ENCODE assay signal across 15 cellular contexts in the genomic region with DNA sequence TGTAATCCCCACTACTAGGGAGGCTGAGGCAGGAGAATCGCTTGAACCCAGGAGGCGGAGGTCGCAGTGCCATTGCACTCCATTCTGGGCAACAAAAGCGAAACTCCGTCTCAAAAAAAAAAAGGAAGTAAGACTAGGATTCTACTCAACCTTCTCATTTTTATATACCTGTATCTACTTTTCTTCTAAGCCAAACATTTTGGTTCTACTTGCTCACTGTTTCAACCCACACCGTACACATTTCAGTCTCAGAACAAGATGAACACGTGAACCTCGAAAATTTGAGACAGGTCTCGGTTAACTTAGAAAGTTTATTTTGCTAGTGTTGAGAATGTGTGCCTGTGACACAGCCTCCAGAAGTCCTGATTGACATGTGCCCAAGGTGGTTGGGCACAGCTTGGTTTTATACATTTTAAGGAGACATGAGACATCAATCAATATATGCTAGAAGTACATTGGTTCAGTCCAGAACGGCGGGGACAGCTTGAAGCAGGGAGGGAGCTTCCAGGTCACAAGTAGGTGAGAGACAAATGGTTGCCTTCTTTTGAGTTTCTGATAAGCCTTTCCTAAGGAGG. TPM values are rescaled to one million over a fixed set of nuclear protein-coding genes. Genes with fewer than 3 reads are reported as not detected.
DNase-seq lines count a peak whose midpoint lies in the region; ATAC-seq, FAIRE-seq and TF ChIP-seq lines count a peak whose summit lies in the region.
"Had no signal": no experiment of that assay in that cellular context is flagged by ENCODE, and none has a peak within 500 bp of the region (broad histone marks: within the 10 kb centered on the region; RNA-seq: fewer than 3 reads in every experiment).

No MANE protein-coding gene starts in this region.

- H3K9me3 Mint-ChIP-seq in CD4-positive, alpha-beta T cell: no peaks in the 10 kb centered on the region
- H3K9me3 Mint-ChIP-seq: activated naive CD4-positive, alpha-beta T cell treated with anti-CD3 and anti-CD28 coated beads, Interleukin-2, amount 10 ng/mL, durations not matched to agents 7 days and 5 days; GM23338; mesothelial cell of epicardium had no signal

- CTCF ChIA-PET in CD4-positive, alpha-beta T cell (lab: Charles Lee): no interaction called here
- CTCF ChIA-PET in K562 (lab: Yijun Ruan, JAX; ENCODE audit: low intra/inter-chr PET ratio): no interaction called here

- no peak overlapping the region for H3K27ac ChIP-seq in CD4-positive, alpha-beta T cell (ENCODE audit: low read depth, low read length)
- H3K27ac ChIP-seq in K562 (ENCODE audit: extremely low read depth, low read depth, low read length) (0 out of 3 replicates have a peak overlapping the region, but pooled peaks have one; percentile 8), neutrophil (peak overlapping the region; percentile 63), ascending aorta (peak overlapping the region in 1 of 2 donors; percentile 52)
- H3K27ac ChIP-seq: RWPE1 had no signal

- no peaks in the 10 kb centered on the region for H3K9me1 ChIP-seq in K562 (ENCODE audit: control insufficient read depth, insufficient read depth, low read length)

- POLR2A ChIA-PET in CD4-positive, alpha-beta T cell (lab: Charles Lee): interaction anchor here (3.1 kb wide), 1 partner anchor 9 kb away, joined by 12 read pairs; no protein-coding TSS in a partner anchor
- POLR2A ChIA-PET in K562 (lab: Yijun Ruan, JAX): no interaction called here

- peaks cover 74% of the 10 kb centered on the region for H3K4me1 Mint-ChIP-seq in CD4-positive, alpha-beta T cell (ENCODE audit: low read depth)

- peaks cover 75% of the 10 kb centered on the region for H3K79me2 ChIP-seq in K562 (ENCODE audit: control insufficient read depth, insufficient read depth, low read length)

- H3K9me3 ChIP-seq in CD4-positive, alpha-beta T cell (ENCODE audit: control insufficient read depth, low read length): no peaks in the 10 kb centered on the region
- H3K9me3 ChIP-seq in K562 (replicated peaks; ENCODE audit: control insufficient read depth, insufficient read depth, low read depth, low read length): no peaks in the 10 kb centered on the region
- H3K9me3 ChIP-seq in neutrophil: no peaks in the 10 kb centered on the region
- H3K9me3 ChIP-seq in ascending aorta: no peaks in the 10 kb centered on the region

- no peak for DNase-seq in CD4-positive, alpha-beta T cell
- DNase-seq in GM12865 (ENCODE audit: low read depth) (peak; percentile 54), K562 (ENCODE audit: extremely low read depth in 1 of 4, low spot score in 3 of 4) (peak in 1 of 4 experiments; percentile 33), ascending aorta (ENCODE audit: low spot score in 2 of 2) (no peak), NCI-H774 (lab: John Stamatoyannopoulos, UW) (no peak)
- DNase-seq: activated naive CD4-positive, alpha-beta T cell treated with anti-CD3 and anti-CD28 coated beads, Interleukin-2, amount 10 ng/mL, durations not matched to agents 7 days and 5 days; GDM1; NCI-H146; NCI-H526 had no signal

- H4K20me1 ChIP-seq in K562 (replicated peaks; ENCODE audit: control insufficient read depth, insufficient read depth, low read length): peaks cover 23% of the 10 kb centered on the region; the same call in 1 of the 2 replicates

- peaks cover 11% of the 10 kb centered on the region for H3K36me3 Mint-ChIP-seq in CD4-positive, alpha-beta T cell (ENCODE audit: low read depth)
- H3K36me3 Mint-ChIP-seq: mesothelial cell of epicardium had no signal

- peak overlapping the region; percentile 51 for H3K27ac Mint-ChIP-seq in CD4-positive, alpha-beta T cell
- H3K27ac Mint-ChIP-seq: activated naive CD4-positive, alpha-beta T cell treated with anti-CD3 and anti-CD28 coated beads, Interleukin-2, amount 10 ng/mL, durations not matched to agents 7 days and 5 days; GM23338; mesothelial cell of epicardium had no signal

- no peak for ATAC-seq in CD4-positive, alpha-beta T cell (ENCODE audit: poor library complexity)
- no peak for ATAC-seq in K562
- ATAC-seq in HG03565 (IDR thresholded peaks at IDR 0.05; ENCODE audit: unreplicated experiment): no peak
- ATAC-seq: GM23338 had no signal

- H3K4me1 ChIP-seq in K562 (replicated peaks in 1 of 2; ENCODE audit: control insufficient read depth in 2 of 2, insufficient read depth in 2 of 2, low read length in 2 of 2): peaks cover 34 to 38% of the 10 kb centered on the region in 2 experiments
- H3K4me1 ChIP-seq in neutrophil (ENCODE audit: control insufficient read depth in 1 of 2, insufficient read depth in 1 of 2, low read depth in 1 of 2, low read length in 1 of 2): peaks cover 42 to 57% of the 10 kb centered on the region in 2 experiments
- peaks cover 6 to 46% of the 10 kb centered on the region in 2 donors for H3K4me1 ChIP-seq in ascending aorta

- no peaks in the 10 kb centered on the region for H3K27me3 ChIP-seq in CD4-positive, alpha-beta T cell (ENCODE audit: control insufficient read depth, insufficient read depth, low read length)
- no peaks in the 10 kb centered on the region for H3K27me3 ChIP-seq in K562 (ENCODE audit: control insufficient read depth in 2 of 2, insufficient read depth in 2 of 2, low read length in 2 of 2)
- no peaks in the 10 kb centered on the region for H3K27me3 ChIP-seq in neutrophil
- no peaks in the 10 kb centered on the region for H3K27me3 ChIP-seq in ascending aorta

- no peak for TF ChIP-seq RAD21 in K562 (CRISPR knock-in tag; conservative IDR thresholded peaks at IDR 0.05 in 1 of 2, IDR thresholded peaks at IDR 0.05 in 1 of 2)

- no peak overlapping the region for H2AFZ ChIP-seq in K562 (ENCODE audit: low read depth, low read length)
- H2AFZ ChIP-seq: GM23338 had no signal

- no peak for TF ChIP-seq CTCF in CD4-positive, alpha-beta T cell (IDR thresholded peaks at IDR 0.05)
- TF ChIP-seq CTCF in GM12865 (IDR thresholded peaks at IDR 0.05; ENCODE audit: insufficient read depth, low read depth, low read length, missing control alignments) (no peak), K562 (IDR thresholded peaks at IDR 0.05 in 2 of 3, conservative IDR thresholded peaks at IDR 0.05 in 1 of 3; ENCODE audit: insufficient read depth in 2 of 3, low read depth in 1 of 3, low read length in 3 of 3) (no peak), neutrophil (IDR thresholded peaks at IDR 0.05) (no peak), ascending aorta (IDR thresholded peaks at IDR 0.05) (no peak)

- no peak for FAIRE-seq in K562 (lab: Jason Lieb, UNC)
- FAIRE-seq: endothelial cell of umbilical vein had no signal

- no TSS peak for BruUV-seq in K562 (replicated peaks; lab: Mats Ljungman, UMichigan)

- peak overlapping the region; percentile 53; the same call in 1 of the 2 replicates for H3K4me2 ChIP-seq in K562 (ENCODE audit: insufficient read depth, low read length)
- H3K4me2 ChIP-seq: GM23338 had no signal

- H3K36me3 ChIP-seq in K562 (ENCODE audit: control insufficient read depth, insufficient read depth, low read length): no peaks in the 10 kb centered on the region
- no peaks in the 10 kb centered on the region for H3K36me3 ChIP-seq in neutrophil
- H3K36me3 ChIP-seq in ascending aorta: no peaks in the 10 kb centered on the region

- no peak overlapping the region for H3K9ac ChIP-seq in K562 (ENCODE audit: insufficient read depth in 1 of 2, low read depth in 2 of 2, low read length in 2 of 2)

- in situ Hi-C loops in K562 (cut with MboI): no loop called here

- intact Hi-C loops in CD4-positive, alpha-beta T cell (cut with DNase I, micrococcal nuclease): loop anchor here in 1 of 2 experiments (10.0 kb wide), 1 partner anchor 53 kb away; a partner anchor contains a TSS
- intact Hi-C loops in K562 (cut with micrococcal nuclease) (no loop called here), ascending aorta (cut with DNase I) (loop anchor here (10.0 kb wide), 2 partner anchors 583 to 1503 kb away; a partner anchor contains a TSS)

- no peak overlapping the region for H3K4me3 ChIP-seq in GM12865 (ENCODE audit: low read depth, low read length)
- no peak overlapping the region for H3K4me3 ChIP-seq in K562
- no peak overlapping the region for H3K4me3 ChIP-seq in neutrophil (ENCODE audit: low read depth in 1 of 2, low read length in 1 of 2)
- H3K4me3 ChIP-seq in ascending aorta: no peak overlapping the region
- H3K4me3 ChIP-seq: GM23338 had no signal

- no peak for TF ChIP-seq POLR2A in K562 (conservative IDR thresholded peaks at IDR 0.05)

- WGBS in K562 (ENCODE audit: insufficient coverage, low coverage, missing lambda C conversion rate): 65% methylated on average over 11 of the region's 11 CpGs

- no peak for TF ChIP-seq EP300 in K562 (IDR thresholded peaks at IDR 0.05; ENCODE audit: low read length)

- H3K27me3 Mint-ChIP-seq in CD4-positive, alpha-beta T cell: no peaks in the 10 kb centered on the region
- H3K27me3 Mint-ChIP-seq: activated naive CD4-positive, alpha-beta T cell treated with anti-CD3 and anti-CD28 coated beads, Interleukin-2, amount 10 ng/mL, durations not matched to agents 7 days and 5 days had no signal

- peak overlapping the region; percentile 18 for H3K4me3 Mint-ChIP-seq in CD4-positive, alpha-beta T cell
- H3K4me3 Mint-ChIP-seq: activated naive CD4-positive, alpha-beta T cell treated with anti-CD3 and anti-CD28 coated beads, Interleukin-2, amount 10 ng/mL, durations not matched to agents 7 days and 5 days; GM23338; mesothelial cell of epicardium had no signal

RNA-seq across cellular contexts. Expression of a gene that starts 3.7 kb away (rescaled TPM):
- 100 to 1,000 TPM; 153 TPM for total RNA-seq in CD4-positive, alpha-beta T cell
- total RNA-seq in K562 (2011; cell fraction: chromatin; rRNA removed; ENCODE audit: low replicate concordance): 289 and 338 TPM in 2 replicates
- 122 and 133 TPM in 2 replicates for total RNA-seq in K562 (2011; cell fraction: nucleolus; rRNA removed)
- total RNA-seq in K562 (2011; cell fraction: nucleoplasm; rRNA removed): 186 and 236 TPM in 2 replicates
- 104 and 140 TPM in 2 replicates for total RNA-seq in K562 (2014; rRNA removed)
- total RNA-seq in K562 (2014; rRNA removed; fragmentation: Illumina TruSeq; extraction: Trizol): 67.1 and 80.8 TPM in 2 replicates
- total RNA-seq in K562 (2015; rRNA removed; fragmentation: Illumina TruSeq; extraction: Trizol): 74.0 and 76.9 TPM in 2 replicates
- 145 and 153 TPM in 2 replicates for total RNA-seq in K562 (2021)
- 72.4 and 77.0 TPM in 2 replicates for polyA plus RNA-seq in K562 (2011; rRNA removed)
- 85.9 and 111 TPM in 2 replicates for polyA plus RNA-seq in K562 (2011; cell fraction: cytosol; rRNA removed)
- 164 and 189 TPM in 2 replicates for polyA plus RNA-seq in K562 (2011; cell fraction: nucleus; rRNA removed)
- polyA plus RNA-seq in K562 (2012): 141 and 159 TPM in 2 replicates
- polyA plus RNA-seq in K562 (2014; fragmentation: Illumina TruSeq; extraction: Trizol): 99.7 and 110 TPM in 2 replicates
- polyA plus RNA-seq in K562 (2014; fragmentation: Nextera tagmentation; extraction: Ambion mirVana): 10 to 100 TPM; 17.5 to 20.7 TPM
- 87.7 and 121 TPM in 2 replicates for polyA plus RNA-seq in K562 (2014; rRNA removed)
- polyA minus RNA-seq in K562 (2011; rRNA and poly(A)+ RNA removed): 65.9 and 67.4 TPM in 2 replicates
- 46.7 and 62.1 TPM in 2 replicates for polyA minus RNA-seq in K562 (2011; cell fraction: cytosol; rRNA and poly(A)+ RNA removed)
- polyA minus RNA-seq in K562 (2011; cell fraction: nucleus; rRNA and poly(A)+ RNA removed): 57.5 and 58.6 TPM in 2 replicates
- total RNA-seq in ascending aorta: 261 TPM

RNA-seq across cellular contexts. Expression of a gene that starts 54.5 kb away (rescaled TPM):
- total RNA-seq in CD4-positive, alpha-beta T cell: 10 to 100 TPM; 30.1 to 30.5 TPM
- 49.1 and 137 TPM in 2 replicates for total RNA-seq in K562 (2011; cell fraction: chromatin; rRNA removed; ENCODE audit: low replicate concordance)
- 57.9 and 62.0 TPM in 2 replicates for total RNA-seq in K562 (2011; cell fraction: nucleolus; rRNA removed)
- 59.4 and 93.7 TPM in 2 replicates for total RNA-seq in K562 (2011; cell fraction: nucleoplasm; rRNA removed)
- total RNA-seq in K562 (2014; rRNA removed) (9.7 and 15.9 TPM in 2 replicates), K562 (2014; rRNA removed; fragmentation: Illumina TruSeq; extraction: Trizol) (3.7 and 3.9 TPM in 2 replicates), K562 (2015; rRNA removed; fragmentation: Illumina TruSeq; extraction: Trizol) (3.5 and 5.6 TPM in 2 replicates), K562 (2021) (10.8 and 16.0 TPM in 2 replicates), ascending aorta (70.6 TPM)
- polyA plus RNA-seq in K562 (2011; rRNA removed) (9.6 and 13.9 TPM in 2 replicates), K562 (2014; fragmentation: Illumina TruSeq; extraction: Trizol) (5.1 and 10.9 TPM in 2 replicates), K562 (2014; fragmentation: Nextera tagmentation; extraction: Ambion mirVana) (under 1 TPM; 0.34 to 0.72 TPM), K562 (2014; rRNA removed) (14.2 and 17.6 TPM in 2 replicates)
- 10.6 and 10.7 TPM in 2 replicates for polyA plus RNA-seq in K562 (2011; cell fraction: cytosol; rRNA removed)
- polyA plus RNA-seq in K562 (2011; cell fraction: nucleus; rRNA removed): 88.6 and 117 TPM in 2 replicates
- 4.4 and 18.7 TPM in 2 replicates for polyA plus RNA-seq in K562 (2012)
- 18.0 and 41.6 TPM in 2 replicates for polyA minus RNA-seq in K562 (2011; rRNA and poly(A)+ RNA removed)
- 5.7 and 10.8 TPM in 2 replicates for polyA minus RNA-seq in K562 (2011; cell fraction: cytosol; rRNA and poly(A)+ RNA removed)
- polyA minus RNA-seq in K562 (2011; cell fraction: nucleus; rRNA and poly(A)+ RNA removed): 26.8 and 33.3 TPM in 2 replicates
